ENCODE assay signal across 8 cellular contexts in the genomic region with DNA sequence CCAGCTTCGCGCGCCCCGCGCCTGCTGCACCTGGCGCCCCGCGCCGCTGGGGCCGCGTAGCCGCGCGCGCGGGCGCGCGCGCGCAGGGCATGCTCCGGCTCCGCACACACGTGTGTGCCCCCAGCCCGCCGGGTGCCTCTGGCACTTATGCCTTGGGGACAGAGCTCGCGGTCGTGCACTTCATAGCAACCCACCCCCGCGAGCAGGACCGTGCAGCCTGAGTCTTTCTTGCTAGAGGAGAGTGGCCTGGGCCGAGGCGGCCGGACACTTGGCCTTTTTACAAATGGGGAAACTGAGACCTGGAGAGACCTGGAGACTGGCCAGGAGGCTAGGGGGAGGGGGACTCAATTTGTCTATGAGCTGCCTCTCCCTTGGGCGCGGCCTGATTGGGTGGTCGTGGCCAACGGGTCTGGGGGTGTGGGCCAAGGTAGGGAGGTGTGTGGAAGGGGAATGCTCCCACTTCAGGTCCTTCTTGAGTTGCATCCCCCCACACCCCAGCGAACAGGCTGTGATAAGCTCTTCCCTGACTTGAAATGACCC.
DNase-seq lines count a peak whose midpoint lies in the region; ATAC-seq and TF ChIP-seq lines count a peak whose summit lies in the region.

No MANE protein-coding gene starts in this region.

- H3K9ac ChIP-seq in parathyroid adenoma = no peak overlapping the region

- peaks cover 30% of the 10 kb centered on the region for H3K4me1 ChIP-seq in RWPE2 (ENCODE audit: insufficient read depth, poor library complexity, severe bottlenecking)
- peaks cover 16% of the 10 kb centered on the region for H3K4me1 ChIP-seq in parathyroid adenoma

- peak overlapping the region; percentile 91 for H3K4me2 ChIP-seq in parathyroid adenoma (ENCODE audit: low read length)

- DNase-seq in ELR (ENCODE audit: low read depth) = peak; percentile 25
- DNase-seq in HFF-Myc (ENCODE audit: extremely low read depth, low read depth) = no peak
- DNase-seq in RWPE2 (ENCODE audit: low spot score) = no peak
- no peak for DNase-seq in fibroblast of mammary gland (ENCODE audit: low read depth)
- no peak for DNase-seq in stimulated activated naive CD4-positive, alpha-beta T cell treated with Interleukin-2 at 50 U/mL for 16 hours (lab: John Stamatoyannopoulos, UW)
- DNase-seq in NOMO-1 (lab: John Stamatoyannopoulos, UW; ENCODE audit: unreplicated experiment in 2 of 2) = no peak
- no peak for DNase-seq in NCI-H1417 treated with DMSO at 0.1 percent for 48 hours (lab: John Stamatoyannopoulos, UW)

- TF ChIP-seq CTCF in HFF-Myc (IDR thresholded peaks at IDR 0.05; ENCODE audit: low read depth, low read length, missing control alignments) = no peak
- TF ChIP-seq CTCF in RWPE2 (IDR thresholded peaks at IDR 0.05; ENCODE audit: poor library complexity, severe bottlenecking) = peak; percentile 5
- TF ChIP-seq CTCF in fibroblast of mammary gland (conservative IDR thresholded peaks at IDR 0.05; ENCODE audit: control insufficient read depth, insufficient read depth, low read depth, low read length) = no peak
- TF ChIP-seq CTCF in parathyroid adenoma (IDR thresholded peaks at IDR 0.05) = no peak

- ATAC-seq in RWPE2 (ENCODE audit: low read depth) = no peak

- H3K36me3 ChIP-seq in RWPE2 (ENCODE audit: low read depth) (no peaks in the 10 kb centered on the region), parathyroid adenoma (ENCODE audit: control insufficient read depth, insufficient read depth, low read length) (no peaks in the 10 kb centered on the region)

- H3K79me2 ChIP-seq in parathyroid adenoma = peaks cover 13% of the 10 kb centered on the region

- H2AFZ ChIP-seq in parathyroid adenoma = peak overlapping the region; percentile 66

- H3K27me3 ChIP-seq in RWPE2 (ENCODE audit: insufficient read depth, poor library complexity, severe bottlenecking) (no peaks in the 10 kb centered on the region), parathyroid adenoma (ENCODE audit: control insufficient read depth, insufficient read depth, low read length) (no peaks in the 10 kb centered on the region)

- peak overlapping the region; percentile 75 for H3K27ac ChIP-seq in RWPE2 (ENCODE audit: poor library complexity, severe bottlenecking)
- no peak overlapping the region for H3K27ac ChIP-seq in parathyroid adenoma

- H3K9me3 ChIP-seq in RWPE2 (ENCODE audit: severe bottlenecking) (no peaks in the 10 kb centered on the region), parathyroid adenoma (ENCODE audit: control insufficient read depth, low read length) (no peaks in the 10 kb centered on the region)

- H3K4me3 ChIP-seq in HFF-Myc (replicated peaks; ENCODE audit: low read depth, low read length) = peak overlapping the region; percentile 59
- peak overlapping the region; percentile 59 for H3K4me3 ChIP-seq in RWPE2 (ENCODE audit: severe bottlenecking)
- peak overlapping the region; percentile 63 for H3K4me3 ChIP-seq in fibroblast of mammary gland (ENCODE audit: control insufficient read depth, low read depth, low read length)
- peak overlapping the region; percentile 68 for H3K4me3 ChIP-seq in parathyroid adenoma (ENCODE audit: low read depth, low read length)
